ENCODE assay signal across 8 cellular contexts in genomic region chr12:76032043-76032981, GRCh38. TPM values are rescaled to one million over a fixed set of nuclear protein-coding genes. Genes with fewer than 3 reads are reported as not detected.
DNase-seq lines count a peak whose midpoint lies in the region; ATAC-seq and TF ChIP-seq lines count a peak whose summit lies in the region.

No MANE protein-coding gene starts in this region.

- peak overlapping the region; percentile 86 for H3K27ac ChIP-seq in A673 (ENCODE audit: low read depth, low read length, poor library complexity, severe bottlenecking)
- peak overlapping the region; percentile 81 to 97 (median 86) for H3K27ac ChIP-seq in Peyer's patch

- BruUV-seq in A673 (replicated peaks; lab: Mats Ljungman, UMichigan): no TSS peak

- ATAC-seq in GM18519 (IDR thresholded peaks at IDR 0.05; ENCODE audit: low FRiP score, unreplicated experiment) (peak; percentile 19), HG03025 (IDR thresholded peaks at IDR 0.05; ENCODE audit: low FRiP score, unreplicated experiment) (peak; percentile 35)

- in situ Hi-C loops in astrocyte of the cerebellum (cut with HindIII; ENCODE audit: low sequenced_read_pairs): loop anchor here (25.0 kb wide), 1 partner anchor 495 kb away; no protein-coding TSS in a partner anchor

- no peaks in the 10 kb centered on the region for H3K9me3 ChIP-seq in A673 (ENCODE audit: low read depth, low read length, poor library complexity, severe bottlenecking)
- no peaks in the 10 kb centered on the region for H3K9me3 ChIP-seq in Peyer's patch

- DNase-seq in A673 (ENCODE audit: low spot score): peak; percentile 36
- DNase-seq in Peyer's patch: peak in 2 of 3 donors; percentile 36 to 68
- no peak for DNase-seq in astrocyte of the cerebellum (ENCODE audit: low read depth)
- peak; percentile 67 for DNase-seq in hepatic stellate cell (ENCODE audit: low spot score)
- peak; percentile 43 for DNase-seq in putamen (ENCODE audit: low spot score)
- DNase-seq in NCI-H1436 (lab: John Stamatoyannopoulos, UW): no peak

- TF ChIP-seq CTCF in A673 (conservative IDR thresholded peaks at IDR 0.05; ENCODE audit: low read depth, low read length) (no peak), Peyer's patch (IDR thresholded peaks at IDR 0.05) (no peak), astrocyte of the cerebellum (IDR thresholded peaks at IDR 0.05; ENCODE audit: low read depth, low read length, missing control alignments) (no peak)

- no peaks in the 10 kb centered on the region for H3K36me3 ChIP-seq in A673 (ENCODE audit: insufficient read depth, low read length, poor library complexity, severe bottlenecking)
- H3K36me3 ChIP-seq in Peyer's patch: no peaks in the 10 kb centered on the region

- POLR2A ChIA-PET in A673 (lab: Charles Lee; ENCODE audit: low non-redundant PET): interaction anchor here (0.6 kb wide), 3 partner anchors 16 to 422 kb away, joined by 3 to 6 read pairs (median 4); no protein-coding TSS in a partner anchor

- CTCF ChIA-PET in A673 (lab: Charles Lee): interaction anchor here (0.6 to 1.2 kb wide), 3 partner anchors 68 to 523 kb away, joined by 3 to 8 read pairs (median 3); no protein-coding TSS in a partner anchor

- H3K4me1 ChIP-seq in A673 (ENCODE audit: insufficient read depth, low read length, poor library complexity, severe bottlenecking) (peaks cover 10% of the 10 kb centered on the region), Peyer's patch (peaks cover 0 to 7% (median 4%) of the 10 kb centered on the region in 4 donors)

- intact Hi-C loops in A673 (cut with micrococcal nuclease; ENCODE audit: unreplicated experiment): loop anchor here (5.0 to 10.0 kb wide), 4 partner anchors 85 to 698 kb away; partner anchors contain the start of genes CAPS2 and GLIPR1L1

- H3K27me3 ChIP-seq in A673 (replicated peaks; ENCODE audit: insufficient read depth, low read depth, low read length, poor library complexity): no peaks in the 10 kb centered on the region
- no peaks in the 10 kb centered on the region for H3K27me3 ChIP-seq in Peyer's patch

- H3K4me3 ChIP-seq in A673 (ENCODE audit: low read depth, low read length, poor library complexity, severe bottlenecking): peak overlapping the region; percentile 84
- H3K4me3 ChIP-seq in Peyer's patch: peak overlapping the region; percentile 62 to 81 (median 70)
- H3K4me3 ChIP-seq in astrocyte of the cerebellum (ENCODE audit: low read depth, low read length): peak overlapping the region; percentile 98

- no peak for TF ChIP-seq POLR2A in Peyer's patch (IDR thresholded peaks at IDR 0.05)

RNA-seq across cellular contexts. Expression of gene PHLDA1, which starts 0.7 kb away (rescaled TPM):
- 3.4 and 4.9 TPM in 2 replicates for total RNA-seq in A673 (2021)
- 10 to 100 TPM in 1 of 4 donors, 1 to 10 TPM in 3; 4.6 to 25.6 (median 6.0) TPM for total RNA-seq in Peyer's patch

RNA-seq across cellular contexts. Expression of gene NAP1L1, which starts 52.2 kb away (rescaled TPM):
- total RNA-seq in A673 (2021) (801 and 837 TPM in 2 replicates), Peyer's patch (100 to 1,000 TPM in 1 of 4 donors, 10 to 100 TPM in 3; 49.6 to 334 (median 79.7) TPM)

Comparison
In these comparisons a context has a peak if more than half of its experiments do, and no peak if none do; other contexts are left out.
1. DNase-seq: peak in A673 (single experiment), Peyer's patch (2 of 3), hepatic stellate cell (single experiment) and putamen (single experiment); none in astrocyte of the cerebellum (single experiment) and NCI-H1436 (single experiment).
2. Peak in every context shown above with its lines, with median percentiles within 50 percentile points of each other: H3K4me3 ChIP-seq.